Comparison of ENCODE assay signal across 8 cellular contexts in genomic region chr4:55345980-55346850, GRCh38. TPM values are rescaled to one million over a fixed set of nuclear protein-coding genes. Genes with fewer than 3 reads are reported as not detected.
A peak's percentile ranks its signal among the peaks of the same experiment; 100 is the strongest.
DNase-seq lines count a peak whose midpoint lies in the region; ATAC-seq, FAIRE-seq and TF ChIP-seq lines count a peak whose summit lies in the region.

Gene SRD5A3 (plus strand): TSS chr4:55346242. CDS start chr4:55346337, 95 bp downstream.

- H3K27me3 ChIP-seq in iPS-18a (ENCODE audit: control insufficient read depth, insufficient read depth, low read length), result no peaks in the 10 kb centered on the region
- H3K27me3 ChIP-seq in skeletal muscle tissue (ENCODE audit: control insufficient read depth in 3 of 3, insufficient read depth in 3 of 3, low read length in 3 of 3), result no peaks in the 10 kb centered on the region

- CTCF ChIA-PET in A549 (lab: Yijun Ruan, JAX), result interaction anchor here (0.5 to 2.7 kb wide), 28 partner anchors 10 to 360 kb away, joined by 3 to 17 read pairs (median 4); no protein-coding TSS in a partner anchor

- no peak for TF ChIP-seq EP300 in A549 (IDR thresholded peaks at IDR 0.05)

- H3K4me3 ChIP-seq in A549 (peak within 1 kb of the TSS; percentile 47), iPS-18a (ENCODE audit: low read length) (peak within 1 kb of the TSS; percentile 87), skeletal muscle tissue (ENCODE audit: low read length in 3 of 3) (peak within 1 kb of the TSS; percentile 79 to 89 (median 83))

- TF ChIP-seq POLR2A in A549 (IDR thresholded peaks at IDR 0.05; ENCODE audit: low read length), result peak; percentile 88

- H3K27ac ChIP-seq in A549, result peak within 1 kb of the TSS; percentile 94 to 99
- H3K27ac ChIP-seq in iPS-18a (ENCODE audit: low read length), result peak within 1 kb of the TSS; percentile 42
- peak within 1 kb of the TSS; percentile 87 for H3K27ac ChIP-seq in skeletal muscle tissue (ENCODE audit: low read depth, low read length)

- H3K36me3 Mint-ChIP-seq in brain, result peaks cover 4% of the 10 kb centered on the region

- no peak for FAIRE-seq in A549 (lab: Jason Lieb, UNC)

- H3K4me2 ChIP-seq in A549, result peak within 1 kb of the TSS; percentile 85

- peak; percentile 47 to 70 for TF ChIP-seq RAD21 in A549 (conservative IDR thresholded peaks at IDR 0.05 in 1 of 2, IDR thresholded peaks at IDR 0.05 in 1 of 2)

- H3K9ac ChIP-seq in iPS-18a (ENCODE audit: low read length) (peak within 1 kb of the TSS; percentile 77), skeletal muscle tissue (ENCODE audit: low read depth in 1 of 3, low read length in 3 of 3) (peak within 1 kb of the TSS; percentile 81 to 94 (median 91))

- ATAC-seq in A549 (peak; percentile 97 to 98), GM18508 (IDR thresholded peaks at IDR 0.05; ENCODE audit: insufficient read depth, unreplicated experiment) (peak; percentile 76), HG02973 (IDR thresholded peaks at IDR 0.05; ENCODE audit: unreplicated experiment) (peak; percentile 92)

- no peaks in the 10 kb centered on the region for H3K9me3 ChIP-seq in A549
- H3K9me3 ChIP-seq in iPS-18a (ENCODE audit: control insufficient read depth, low read depth, low read length), result no peaks in the 10 kb centered on the region
- H3K9me3 ChIP-seq in skeletal muscle tissue (ENCODE audit: control insufficient read depth in 3 of 3, low read length in 3 of 3), result no peaks in the 10 kb centered on the region

- peak within 1 kb of the TSS; percentile 75 to 96 (median 90) for H3K27ac Mint-ChIP-seq in brain

- H3K4me1 Mint-ChIP-seq in brain, result peaks cover 27% of the 10 kb centered on the region

- peaks cover 0 to 3% (median 1%) of the 10 kb centered on the region in 5 experiments for H3K9me3 Mint-ChIP-seq in brain

- 8% methylated on average over 8 of the region's 95 CpGs for WGBS in A549 (ENCODE audit: missing lambda C conversion rate)

- peaks cover 10% of the 10 kb centered on the region for H3K27me3 Mint-ChIP-seq in brain

- POLR2A ChIA-PET in A549 (lab: Yijun Ruan, JAX), result interaction anchor here (0.5 to 1.5 kb wide), 4 partner anchors 49 to 256 kb away, joined by 3 to 9 read pairs (median 4); partner anchors contain the start of genes CLOCK and TMEM165

- H3K4me1 ChIP-seq in A549, result peaks cover 10% of the 10 kb centered on the region; the same call in 1 of the 3 replicates
- H3K4me1 ChIP-seq in iPS-18a (ENCODE audit: control insufficient read depth, low read depth, low read length), result peaks cover 8% of the 10 kb centered on the region
- peaks cover 6 to 10% (median 9%) of the 10 kb centered on the region in 3 donors for H3K4me1 ChIP-seq in skeletal muscle tissue (ENCODE audit: control insufficient read depth in 3 of 3, insufficient read depth in 3 of 3, low read length in 3 of 3)

- H3K4me3 Mint-ChIP-seq in brain, result peak within 1 kb of the TSS; percentile 84 to 92 (median 90)

- H3K36me3 ChIP-seq in iPS-18a (ENCODE audit: control insufficient read depth, low read depth, low read length) (no peaks in the 10 kb centered on the region), skeletal muscle tissue (ENCODE audit: control insufficient read depth in 3 of 3, insufficient read depth in 3 of 3, low read length in 3 of 3) (no peaks in the 10 kb centered on the region)

- peak; percentile 64 to 80 for DNase-seq in A549 (ENCODE audit: low read depth in 1 of 2, low spot score in 1 of 2)
- DNase-seq in NCI-H2081 (lab: John Stamatoyannopoulos, UW), result peak; percentile 71 to 87
- DNase-seq in UCSD-AML1 (lab: John Stamatoyannopoulos, UW; ENCODE audit: unreplicated experiment), result peak; percentile 91

- TF ChIP-seq CTCF in A549 (IDR thresholded peaks at IDR 0.05), result peak; percentile 84
- TF ChIP-seq CTCF in brain (conservative IDR thresholded peaks at IDR 0.05), result peak; percentile 95 to 99

TF ChIP-seq in A549, 52 proteins besides CTCF, POLR2A, EP300 and RAD21:
- TF ChIP-seq SMC3 (IDR thresholded peaks at IDR 0.05), result peak; percentile 84
- TF ChIP-seq E2F6 (IDR thresholded peaks at IDR 0.05; ENCODE audit: borderline replicate concordance, low read depth), result peak; percentile 17
- TF ChIP-seq JUN (IDR thresholded peaks at IDR 0.05), result peak in 1 of 2 experiments; percentile 77; a peak in 2 of 5 replicates
- peak; percentile 86; the same call in 1 of the 2 replicates for TF ChIP-seq HMGXB4 (CRISPR knock-in tag; IDR thresholded peaks at IDR 0.05; ENCODE audit: borderline replicate concordance)
- no peak; the same call in none of the 2 replicates for TF ChIP-seq PHF8 (IDR thresholded peaks at IDR 0.05; ENCODE audit: borderline replicate concordance, low read depth)
- peak; percentile 69 for TF ChIP-seq MAX (IDR thresholded peaks at IDR 0.05)

RNA-seq across cellular contexts. Expression of gene SRD5A3, which starts in this region (rescaled TPM):
- polyA plus RNA-seq in A549 (2011; rRNA removed) (11.1 and 14.1 TPM in 2 replicates), A549 (2017; fragmentation: RNase III; extraction: RNeasy Plus Mini Kit Qiagen cat#74134 plus additional on column Dnase treatment) (5.7 to 6.2 TPM (median 5.9 TPM) in 3 replicates), brain (ENCODE audit: insufficient read depth, low read depth, low replicate concordance) (21.5 TPM)
- 2.8 and 4.1 TPM in 2 replicates for polyA plus RNA-seq in A549 (2012; cell fraction: cytosol; rRNA removed)
- polyA plus RNA-seq in A549 (2012; cell fraction: nucleus; rRNA removed), result 1.0 and 1.5 TPM in 2 replicates
- polyA minus RNA-seq in A549 (2011; rRNA and poly(A)+ RNA removed), result 7.2 and 7.6 TPM in 2 replicates
- total RNA-seq in skeletal muscle tissue, result 4.2 TPM

Comparison
In these comparisons a context has a peak if more than half of its experiments do, and no peak if none do; other contexts are left out.
1. Peak in every context shown above with its lines: DNase-seq, ATAC-seq, H3K4me3 ChIP-seq and H3K27ac ChIP-seq.
2. H3K27ac ChIP-seq: peak in every context shown above with its lines; median percentile 96 in A549; 87 in skeletal muscle tissue; 42 in iPS-18a.